Comparison of ENCODE assay signal across 1 cellular context in genomic region chr6:31171931-31172882, GRCh38.
TF ChIP-seq lines count a peak whose summit lies in the region.

No MANE protein-coding gene starts in this region.

TF ChIP-seq in IMR-90, 13 proteins besides CTCF, POLR2A, EP300 and RAD21:
- TF ChIP-seq MXI1 (IDR thresholded peaks at IDR 0.05; ENCODE audit: borderline replicate concordance, low read depth, low read length), result no peak
- no peak for TF ChIP-seq SMC3 (IDR thresholded peaks at IDR 0.05; ENCODE audit: low read depth, low read length)
- TF ChIP-seq RCOR1 (IDR thresholded peaks at IDR 0.05; ENCODE audit: insufficient replicate concordance, low read length), result no peak
- TF ChIP-seq MAZ (IDR thresholded peaks at IDR 0.05; ENCODE audit: borderline replicate concordance, low read depth, low read length), result no peak
- no peak for TF ChIP-seq CEBPB (IDR thresholded peaks at IDR 0.05; ENCODE audit: low read depth, low read length)
